In the genomic region with DNA sequence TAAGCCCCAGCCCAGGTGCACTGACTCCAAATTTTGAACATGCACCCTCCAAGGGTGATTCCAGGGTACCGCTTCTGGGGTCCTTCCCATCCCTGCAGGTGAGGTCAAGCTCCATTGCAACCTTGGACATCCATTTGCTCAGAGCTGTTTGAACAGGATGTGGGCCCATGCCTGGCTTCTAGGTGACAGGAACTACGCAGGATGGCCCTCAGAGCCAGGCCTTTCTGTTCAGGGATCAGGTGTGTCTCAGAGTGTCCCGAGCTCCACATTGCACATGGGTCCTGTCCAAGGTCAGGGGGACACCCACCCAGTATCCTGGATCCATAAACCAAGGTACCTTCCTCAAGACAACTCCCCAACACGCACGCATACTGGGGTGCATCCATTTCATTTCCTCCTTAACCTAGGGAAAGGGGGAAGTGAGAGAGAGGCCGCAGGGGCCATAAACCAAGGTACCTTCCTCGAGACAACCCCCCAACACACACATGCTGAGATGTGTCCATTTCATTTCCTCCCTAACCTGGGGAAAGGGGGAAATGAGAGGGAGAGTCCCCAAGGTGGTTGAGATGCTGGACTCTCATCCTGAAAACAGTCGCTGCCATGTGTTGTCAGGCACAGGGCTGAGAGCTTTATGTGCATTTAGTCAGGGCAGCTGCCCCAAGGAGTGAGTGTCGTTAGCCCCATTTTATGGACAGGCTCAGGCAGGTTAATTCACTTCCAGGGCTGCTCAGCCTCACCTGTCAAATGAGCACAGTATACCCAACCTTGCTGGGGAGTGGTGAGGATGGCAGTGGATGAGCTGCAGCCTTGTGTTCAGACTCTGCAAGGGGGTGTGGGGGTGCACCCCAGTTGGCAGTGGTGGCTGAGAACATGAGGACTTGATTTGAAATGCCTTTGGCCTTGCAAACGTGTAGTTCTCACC, we compare ENCODE assay signal across 19 cellular contexts. TPM values are rescaled to one million over a fixed set of nuclear protein-coding genes. Genes with fewer than 3 reads are reported as not detected.
A peak's percentile ranks its signal among the peaks of the same experiment; 100 is the strongest.
DNase-seq lines count a peak whose midpoint lies in the region; ATAC-seq and TF ChIP-seq lines count a peak whose summit lies in the region.
"Had no signal": no experiment of that assay in that cellular context is flagged by ENCODE, and none has a peak within 500 bp of the region (broad histone marks: within the 10 kb centered on the region; RNA-seq: fewer than 3 reads in every experiment).

No MANE protein-coding gene starts in this region.

- intact Hi-C loops in activated B cell treated with CpG ODN at 0.5 μM for 24 hours (cut with micrococcal nuclease) = loop anchor here (2.0 to 10.0 kb wide), 6 partner anchors 27 to 409 kb away; partner anchors contain the start of genes ALDH4A1, CAPZB and UBR4

- H3K4me3 Mint-ChIP-seq in activated B cell treated with CpG ODN at 0.5 μM for 24 hours (peak overlapping the region; percentile 55), nephron (peak overlapping the region; percentile 38 to 84 (median 81)), GM23338 (no peak overlapping the region)

- H3K4me1 ChIP-seq in GM23338 (ENCODE audit: insufficient read depth) = 0 out of 2 replicates have a peak, but pooled peaks cover 8% of the 10 kb centered on the region

- H3K27ac ChIP-seq in HL-60 (replicated peaks) = 0 out of 2 replicates have a peak overlapping the region, but pooled peaks have one; percentile 7
- no peak overlapping the region for H3K27ac ChIP-seq in GM23338 (ENCODE audit: low read depth)
- H3K27ac ChIP-seq: cardiac muscle cell, vagina had no signal

- H3K27me3 Mint-ChIP-seq in activated B cell treated with CpG ODN at 0.5 μM for 24 hours (no peaks in the 10 kb centered on the region), nephron (ENCODE audit: low read depth) (no peaks in the 10 kb centered on the region), GM23338 (ENCODE audit: insufficient read depth, low read depth, poor library complexity) (peaks cover 8% of the 10 kb centered on the region)
- H3K27me3 Mint-ChIP-seq: activated naive CD4-positive, alpha-beta T cell treated with anti-CD3 and anti-CD28 coated beads, Interleukin-2, amount 50 U/mL, for 24 hours; stimulated activated naive CD8-positive, alpha-beta T cell treated with anti-CD3 and anti-CD28 coated beads, Interleukin-15, Interleukin-2, amounts not matched to agents 100 ng/mL and 50 ng/mL, for 24 hours had no signal

- H3K4me1 Mint-ChIP-seq in activated B cell treated with CpG ODN at 0.5 μM for 24 hours (peaks cover 67% of the 10 kb centered on the region), nephron (peaks cover 25% of the 10 kb centered on the region), GM23338 (peaks cover 22% of the 10 kb centered on the region)

- H3K36me3 Mint-ChIP-seq in activated B cell treated with CpG ODN at 0.5 μM for 24 hours (ENCODE audit: low read depth) = peaks cover 14% of the 10 kb centered on the region
- H3K36me3 Mint-ChIP-seq in nephron (ENCODE audit: low read depth) = peaks cover 20% of the 10 kb centered on the region
- H3K36me3 Mint-ChIP-seq in GM23338 (ENCODE audit: low read depth) = peaks cover 14% of the 10 kb centered on the region

- no peaks in the 10 kb centered on the region; the same call in 1 of the 2 replicates for H3K36me3 ChIP-seq in GM23338 (ENCODE audit: insufficient read depth)
- H3K36me3 ChIP-seq: cardiac muscle cell had no signal

- H3K27me3 ChIP-seq in HL-60 (ENCODE audit: insufficient read depth, poor library complexity, severe bottlenecking) = no peaks in the 10 kb centered on the region
- H3K27me3 ChIP-seq in GM23338 (ENCODE audit: insufficient read depth) = peaks cover 10% of the 10 kb centered on the region
- H3K27me3 ChIP-seq: cardiac muscle cell, heart right ventricle, vagina had no signal

- H3K9me3 Mint-ChIP-seq in activated B cell treated with CpG ODN at 0.5 μM for 24 hours (no peaks in the 10 kb centered on the region), nephron (no peaks in the 10 kb centered on the region), GM23338 (no peaks in the 10 kb centered on the region)
- H3K9me3 Mint-ChIP-seq: activated naive CD4-positive, alpha-beta T cell treated with anti-CD3 and anti-CD28 coated beads, Interleukin-2, amount 50 U/mL, for 24 hours; stimulated activated naive CD8-positive, alpha-beta T cell treated with anti-CD3 and anti-CD28 coated beads, Interleukin-15, Interleukin-2, amounts not matched to agents 100 ng/mL and 50 ng/mL, for 24 hours had no signal

- H3K4me2 ChIP-seq in GM23338 = no peak overlapping the region

- no peaks in the 10 kb centered on the region for H3K9me2 ChIP-seq in GM23338 (ENCODE audit: insufficient read depth)

- H3F3A ChIP-seq in GM23338 (replicated peaks; ENCODE audit: low read depth) = no peaks in the 10 kb centered on the region

- peak overlapping the region; percentile 61 for H3K27ac Mint-ChIP-seq in activated B cell treated with CpG ODN at 0.5 μM for 24 hours
- no peak overlapping the region for H3K27ac Mint-ChIP-seq in nephron
- H3K27ac Mint-ChIP-seq in GM23338 = no peak overlapping the region
- H3K27ac Mint-ChIP-seq: activated naive CD4-positive, alpha-beta T cell treated with anti-CD3 and anti-CD28 coated beads, Interleukin-2, amount 50 U/mL, for 24 hours had no signal

- POLR2A ChIA-PET in activated B cell treated with CpG ODN at 0.5 μM for 24 hours (lab: Charles Lee) = interaction anchor here (0.9 to 2.9 kb wide), 3 partner anchors 63 to 283 kb away, joined by 3 to 12 read pairs (median 4); partner anchors contain the start of genes EMC1 and MRTO4

- 0 out of 2 replicates have a peak, but pooled peaks cover 3% of the 10 kb centered on the region for H4K20me1 ChIP-seq in GM23338 (replicated peaks; ENCODE audit: insufficient read depth)

- no peak overlapping the region for H2AFZ ChIP-seq in GM23338

- ATAC-seq in activated B cell treated with CpG ODN at 0.5 μM for 24 hours (ENCODE audit: low read depth) = no peak
- ATAC-seq in GM23338 = no peak
- ATAC-seq: heart right ventricle, left colon, right cardiac atrium had no signal

- no peak for TF ChIP-seq CTCF in HL-60 (IDR thresholded peaks at IDR 0.05; ENCODE audit: insufficient read depth, low read length)
- no peak for TF ChIP-seq CTCF in activated B cell treated with CpG ODN at 0.5 μM for 24 hours (IDR thresholded peaks at IDR 0.05)
- no peak for TF ChIP-seq CTCF in nephron (IDR thresholded peaks at IDR 0.05; ENCODE audit: unreplicated experiment in 3 of 3)
- no peak for TF ChIP-seq CTCF in GM23338 (conservative IDR thresholded peaks at IDR 0.05; ENCODE audit: low read depth in 2 of 2)

- no peaks in the 10 kb centered on the region; the same call in 1 of the 2 replicates for H3K79me2 ChIP-seq in GM23338 (replicated peaks; ENCODE audit: insufficient read depth)

- CTCF ChIA-PET in activated B cell treated with CpG ODN at 0.5 μM for 24 hours (lab: Charles Lee) = no interaction called here

- DNase-seq in CD1c-positive myeloid dendritic cell (ENCODE audit: extremely low spot score) = peak; percentile 59
- peak in 1 of 2 experiments; percentile 27 for DNase-seq in HL-60 (ENCODE audit: low read depth in 1 of 2, low spot score in 1 of 2)
- no peak for DNase-seq in activated B cell treated with CpG ODN at 0.5 μM for 24 hours
- no peak for DNase-seq in NCI-H2171 treated with DMSO at 0.1 percent for 48 hours (lab: John Stamatoyannopoulos, UW)
- DNase-seq in GM23338 (ENCODE audit: low spot score) = no peak
- no peak for DNase-seq in HCEC 1CT
- DNase-seq in NCI-H146 (lab: John Stamatoyannopoulos, UW) = no peak
- DNase-seq: EL, heart right ventricle, left colon, NCI-H1105, NCI-H510A, right cardiac atrium, SHP77 had no signal

- H3K4me3 ChIP-seq in HL-60 (replicated peaks; ENCODE audit: insufficient read depth, low read length) (no peak overlapping the region), GM23338 (no peak overlapping the region)
- H3K4me3 ChIP-seq: cardiac muscle cell, vagina had no signal

TF ChIP-seq in GM23338, 12 proteins besides CTCF, POLR2A, EP300 and RAD21 (continues in another document):
- TF ChIP-seq POLR2AphosphoS5 (IDR thresholded peaks at IDR 0.05; ENCODE audit: low read depth) = no peak
- no peak for TF ChIP-seq STAT1 (IDR thresholded peaks at IDR 0.05; ENCODE audit: unreplicated experiment)
- TF ChIP-seq CREB1 (CRISPR knock-in tag; IDR thresholded peaks at IDR 0.05; ENCODE audit: low read depth) = no peak
- TF ChIP-seq EZH2 (IDR thresholded peaks at IDR 0.05; ENCODE audit: low read depth, unreplicated experiment) = no peak

RNA-seq across cellular contexts. Expression of gene SLC66A1, which starts 2.1 kb away (rescaled TPM):
- 9.1 and 11.9 TPM in 2 replicates for total RNA-seq in activated B cell treated with CpG ODN at 0.5 μM for 24 hours
- 19.7 and 24.4 TPM in 2 replicates for total RNA-seq in GM23338 (2014; rRNA removed; shearing (Covaris generic))
- 6.9 and 8.6 TPM in 2 replicates for polyA plus RNA-seq in GM23338 (2016; fragmentation: Nextera tagmentation; extraction: Ambion mirVana)

RNA-seq across cellular contexts. Expression of gene AKR7A2, which starts 2.3 kb away (rescaled TPM):
- 29.9 and 30.3 TPM in 2 replicates for total RNA-seq in activated B cell treated with CpG ODN at 0.5 μM for 24 hours
- 53.6 and 60.0 TPM in 2 replicates for total RNA-seq in GM23338 (2014; rRNA removed; shearing (Covaris generic))
- polyA plus RNA-seq in GM23338 (2016; fragmentation: Nextera tagmentation; extraction: Ambion mirVana) = 18.2 and 20.8 TPM in 2 replicates

RNA-seq across cellular contexts. Expression of gene AKR7A3, which starts 25.7 kb away (rescaled TPM):
- total RNA-seq in activated B cell treated with CpG ODN at 0.5 μM for 24 hours = 0.61 and 0.80 TPM in 2 replicates
- 0.14 TPM in 1 of 2 replicates, not detected in the other for total RNA-seq in GM23338 (2014; rRNA removed; shearing (Covaris generic))
- polyA plus RNA-seq in GM23338 (2016; fragmentation: Nextera tagmentation; extraction: Ambion mirVana) = 0.24 and 0.86 TPM in 2 replicates
